In genomic region chr3:132723551-132723950, GRCh38 we compare ENCODE assay signal across 8 cellular contexts. TPM values are rescaled to one million over a fixed set of nuclear protein-coding genes. Genes with fewer than 3 reads are reported as not detected.
DNase-seq lines count a peak whose midpoint lies in the region; ATAC-seq, FAIRE-seq and TF ChIP-seq lines count a peak whose summit lies in the region.

No MANE protein-coding gene starts in this region.

- POLR2A ChIA-PET in BJ (lab: Charles Lee): no interaction called here

- WGBS in small intestine, 3 donors: 68 to 72% (median 69%) methylated on average over 2 of the region's 2 CpGs

- H3K36me3 ChIP-seq in BJ (ENCODE audit: control insufficient read depth, insufficient read depth, low read length) (peaks cover 1% of the 10 kb centered on the region; the same call in 1 of the 2 replicates), MM.1S (replicated peaks; ENCODE audit: insufficient read depth, low read length) (no peaks in the 10 kb centered on the region), small intestine (ENCODE audit: control insufficient read depth in 2 of 2, insufficient read depth in 2 of 2, low read length in 2 of 2) (no peaks in the 10 kb centered on the region)

- peaks cover 0 to 10% of the 10 kb centered on the region in 2 donors for H3K27me3 Mint-ChIP-seq in effector memory CD8-positive, alpha-beta T cell
- H3K27me3 Mint-ChIP-seq in neural crest cell (ENCODE audit: low read depth): no peaks in the 10 kb centered on the region

- peak overlapping the region; percentile 48; the same call in 1 of the 2 replicates for H3K9ac ChIP-seq in MM.1S (ENCODE audit: low read length)

- peaks cover 12% of the 10 kb centered on the region for H3K36me3 Mint-ChIP-seq in effector memory CD8-positive, alpha-beta T cell (ENCODE audit: insufficient read depth)
- H3K36me3 Mint-ChIP-seq in neural crest cell (ENCODE audit: low read depth): peaks cover 1% of the 10 kb centered on the region

- no peak for ATAC-seq in effector memory CD8-positive, alpha-beta T cell (replicated peaks)

- H3K27ac Mint-ChIP-seq in effector memory CD8-positive, alpha-beta T cell: peak overlapping the region in 1 of 2 donors; percentile 71
- peak overlapping the region; percentile 96 for H3K27ac Mint-ChIP-seq in neural crest cell (ENCODE audit: unreplicated experiment)

- CTCF ChIA-PET in BJ (lab: Yijun Ruan, JAX): interaction anchor here (0.9 to 1.6 kb wide), 2 partner anchors 9 to 645 kb away, joined by 3 to 5 read pairs; no protein-coding TSS in a partner anchor

- TF ChIP-seq CTCF in BJ (IDR thresholded peaks at IDR 0.05; ENCODE audit: insufficient read depth, low read depth, low read length) (no peak), MM.1S (IDR thresholded peaks at IDR 0.05; ENCODE audit: low read length) (no peak), neural crest cell (conservative IDR thresholded peaks at IDR 0.05) (no peak)

- peaks cover 3% of the 10 kb centered on the region; the same call in 1 of the 2 replicates for H3K4me1 ChIP-seq in MM.1S (ENCODE audit: low read length)
- H3K4me1 ChIP-seq in small intestine (ENCODE audit: control insufficient read depth in 2 of 2, insufficient read depth in 1 of 2, low read depth in 1 of 2, low read length in 1 of 2): peaks cover 2 to 5% of the 10 kb centered on the region in 2 donors

- H3K4me3 Mint-ChIP-seq in effector memory CD8-positive, alpha-beta T cell: peak overlapping the region; percentile 82 to 91
- H3K4me3 Mint-ChIP-seq in neural crest cell: peak overlapping the region; percentile 97

- H3K9me3 ChIP-seq in MM.1S (replicated peaks; ENCODE audit: insufficient read depth, low read length): no peaks in the 10 kb centered on the region
- H3K9me3 ChIP-seq in small intestine (ENCODE audit: control insufficient read depth, low read depth): no peaks in the 10 kb centered on the region

- peaks cover 14% of the 10 kb centered on the region for H3K79me2 ChIP-seq in MM.1S (ENCODE audit: low read length)

- no peaks in the 10 kb centered on the region for H4K20me1 ChIP-seq in MM.1S (ENCODE audit: insufficient read depth, low read length)

- H3K4me3 ChIP-seq in BJ (ENCODE audit: low read depth, low read length): peak overlapping the region; percentile 51
- peak overlapping the region; percentile 91; the same call in 1 of the 2 replicates for H3K4me3 ChIP-seq in MM.1S (ENCODE audit: low read length)
- no peak overlapping the region for H3K4me3 ChIP-seq in small intestine (ENCODE audit: low read depth in 1 of 2, low read length in 2 of 2)

- H3K9me3 Mint-ChIP-seq in effector memory CD8-positive, alpha-beta T cell: no peaks in the 10 kb centered on the region
- H3K9me3 Mint-ChIP-seq in neural crest cell: no peaks in the 10 kb centered on the region

- FAIRE-seq in small intestine (lab: Jason Lieb, UNC) (no peak), HTR-8/SVneo (lab: Jason Lieb, UNC) (no peak)

- H2AFZ ChIP-seq in MM.1S (ENCODE audit: low read length): 0 out of 2 replicates have a peak overlapping the region, but pooled peaks have one; percentile 100

- no peak overlapping the region for H3K27ac ChIP-seq in MM.1S (ENCODE audit: low read length)
- H3K27ac ChIP-seq in small intestine (ENCODE audit: low read depth in 1 of 2, low read length in 1 of 2): no peak overlapping the region

- H3K4me2 ChIP-seq in MM.1S (ENCODE audit: low read depth, low read length): peak overlapping the region; percentile 88

- H3K4me1 Mint-ChIP-seq in effector memory CD8-positive, alpha-beta T cell (ENCODE audit: low read depth in 2 of 2): peaks cover 21 to 28% of the 10 kb centered on the region in 2 donors
- peaks cover 29% of the 10 kb centered on the region for H3K4me1 Mint-ChIP-seq in neural crest cell

- H3F3A ChIP-seq in MM.1S (ENCODE audit: insufficient read depth, low read length): no peaks in the 10 kb centered on the region

- H3K27me3 ChIP-seq in BJ (ENCODE audit: control insufficient read depth, insufficient read depth, low read length) (no peaks in the 10 kb centered on the region; the same call in 1 of the 2 replicates), MM.1S (replicated peaks; ENCODE audit: insufficient read depth, low read length) (no peaks in the 10 kb centered on the region), small intestine (ENCODE audit: control insufficient read depth in 2 of 2, insufficient read depth in 2 of 2, low read length in 2 of 2) (no peaks in the 10 kb centered on the region)

- no peaks in the 10 kb centered on the region for H3K9me2 ChIP-seq in MM.1S (replicated peaks; ENCODE audit: insufficient read depth, low read length)

- no peak for DNase-seq in BJ (ENCODE audit: low read depth)
- no peak for DNase-seq in MM.1S
- DNase-seq in effector memory CD8-positive, alpha-beta T cell: no peak
- DNase-seq in neural crest cell (ENCODE audit: low read depth, low spot score): no peak
- no peak for DNase-seq in small intestine
- no peak for DNase-seq in NCI-H187 (lab: John Stamatoyannopoulos, UW)
- no peak for DNase-seq in HTR-8/SVneo (ENCODE audit: insufficient read length, low spot score)
- no peak for DNase-seq in GM19238 (ENCODE audit: insufficient read length, low spot score)

RNA-seq across cellular contexts. Expression of gene NPHP3, which starts 1.3 kb away (rescaled TPM):
- polyA plus RNA-seq in BJ (2011; rRNA removed) (12.3 and 24.3 TPM in 2 replicates), small intestine (10 to 100 TPM in 1 of 3 donors, 1 to 10 TPM in 2; 3.8 to 17.2 (median 5.9) TPM)
- 9.7 and 12.5 TPM in 2 replicates for polyA minus RNA-seq in BJ (2011; rRNA and poly(A)+ RNA removed)
- 18.9 and 22.6 TPM in 2 replicates for total RNA-seq in neural crest cell

Comparison
In these comparisons a context has a peak if more than half of its experiments do, and no peak if none do; other contexts are left out.
1. H3K4me3 ChIP-seq: peak in BJ (single experiment) and MM.1S (single experiment); none in small intestine (0 of 2).